ENCODE assay signal across 17 cellular contexts in genomic region chr7:109637428-109637827, GRCh38.
"Had no signal": no experiment of that assay in that cellular context is flagged by ENCODE, and none has a peak within 500 bp of the region (broad histone marks: within the 10 kb centered on the region; RNA-seq: fewer than 3 reads in every experiment).

No MANE protein-coding gene starts in this region.

- H3K4me1 ChIP-seq: colonic mucosa, esophagus muscularis mucosa, gastrocnemius medialis, heart right ventricle, left lung, lower lobe of right lung had no signal

- H3K36me3 ChIP-seq: colonic mucosa, esophagus muscularis mucosa, gastrocnemius medialis, heart right ventricle, left lung, lower lobe of right lung had no signal

- H3K27me3 Mint-ChIP-seq: central memory CD8-positive, alpha-beta T cell; dendritic cell treated with granulocyte-macrophage colony-stimulating factor and Interleukin-4, amounts not matched to agents 40 ng/mL and 50 ng/mL, for 4 days; effector memory CD8-positive, alpha-beta T cell had no signal

- H3K27ac ChIP-seq: colonic mucosa, esophagus muscularis mucosa, gastrocnemius medialis, heart right ventricle, left lung, lower lobe of right lung had no signal

- H3K4me3 ChIP-seq: colonic mucosa, esophagus muscularis mucosa, gastrocnemius medialis, heart right ventricle, left lung, lower lobe of right lung had no signal

- H3K27ac Mint-ChIP-seq: dendritic cell treated with granulocyte-macrophage colony-stimulating factor and Interleukin-4, amounts not matched to agents 40 ng/mL and 50 ng/mL, for 4 days; effector memory CD8-positive, alpha-beta T cell had no signal

- H3K4me1 Mint-ChIP-seq: central memory CD8-positive, alpha-beta T cell had no signal

- H3K9me3 ChIP-seq: colonic mucosa, gastrocnemius medialis had no signal

- H3K27me3 ChIP-seq: colonic mucosa, esophagus muscularis mucosa, gastrocnemius medialis, heart right ventricle, left lung had no signal

- ATAC-seq: effector memory CD8-positive, alpha-beta T cell; gastrocnemius medialis; left cardiac atrium; left lung; lower lobe of right lung had no signal

- DNase-seq: cerebellar nuclear complex; colonic mucosa; cortex of kidney; effector CD8-positive, alpha-beta T cell; effector memory CD8-positive, alpha-beta T cell; foreskin melanocyte; gastrocnemius medialis; heart right ventricle; hippocampal formation; left cardiac atrium; left lung; lower lobe of right lung; mesenchymal stem cell; midbrain had no signal

- H3K4me3 Mint-ChIP-seq: central memory CD8-positive, alpha-beta T cell; dendritic cell treated with granulocyte-macrophage colony-stimulating factor and Interleukin-4, amounts not matched to agents 40 ng/mL and 50 ng/mL, for 4 days; effector memory CD8-positive, alpha-beta T cell had no signal
